Comparison of ENCODE assay signal across 23 cellular contexts in the genomic region with DNA sequence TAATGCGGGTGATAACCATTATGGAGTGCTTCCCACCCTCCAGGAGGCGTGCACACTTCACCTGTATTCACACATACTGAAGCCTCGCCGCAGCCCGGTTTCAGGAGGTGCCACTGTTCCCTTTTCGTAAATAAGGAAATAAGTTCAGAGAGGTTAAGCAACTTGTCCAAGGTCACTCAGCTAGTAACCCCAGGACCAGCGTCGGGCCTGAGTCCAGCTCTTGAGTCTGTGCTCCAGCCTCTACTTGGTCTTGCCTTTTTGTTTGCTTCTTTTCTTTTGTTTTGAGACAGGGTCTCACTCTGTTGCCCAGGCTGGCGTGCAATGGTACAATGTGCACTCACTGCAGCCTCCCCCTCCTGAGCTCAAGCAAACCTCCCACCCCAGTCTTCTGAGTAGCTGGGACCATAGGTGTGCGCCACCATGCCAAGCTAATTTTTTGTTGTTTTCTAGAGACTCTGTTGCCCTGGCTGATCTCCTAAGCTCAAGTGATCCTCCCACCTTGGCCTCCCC.
DNase-seq lines count a peak whose midpoint lies in the region; ATAC-seq, FAIRE-seq and TF ChIP-seq lines count a peak whose summit lies in the region.
"Had no signal": no experiment of that assay in that cellular context is flagged by ENCODE, and none has a peak within 500 bp of the region (broad histone marks: within the 10 kb centered on the region; RNA-seq: fewer than 3 reads in every experiment).

No MANE protein-coding gene starts in this region.

- no peak overlapping the region for H3K9ac ChIP-seq in H1 (replicated peaks in 1 of 4; ENCODE audit: extremely low read depth in 1 of 4, low read depth in 3 of 4, low read length in 3 of 4)

- H3K27me3 ChIP-seq in A673 (replicated peaks; ENCODE audit: insufficient read depth, low read depth, low read length, poor library complexity): no peaks in the 10 kb centered on the region
- H3K27me3 ChIP-seq in H1 (replicated peaks in 1 of 4; ENCODE audit: control insufficient read depth in 3 of 4, extremely low read depth in 1 of 4, insufficient read depth in 3 of 4, low read length in 3 of 4): peaks cover 0 to 9% (median 5%) of the 10 kb centered on the region in 4 experiments; a peak in 5 of 7 replicates
- no peaks in the 10 kb centered on the region for H3K27me3 ChIP-seq in left ventricle myocardium inferior (ENCODE audit: low read depth)
- H3K27me3 ChIP-seq: SJSA1 had no signal

- H3K23ac ChIP-seq in H1 (ENCODE audit: insufficient read length): no peak overlapping the region

- H3K36me3 ChIP-seq in A673 (ENCODE audit: insufficient read depth, low read length, poor library complexity, severe bottlenecking) (no peaks in the 10 kb centered on the region), HEK293 (ENCODE audit: control insufficient read depth in 2 of 2, insufficient read depth in 1 of 2, low read length in 2 of 2) (peaks cover 0 to 41% of the 10 kb centered on the region in 2 experiments; a peak in 1 of 3 replicates), H1 (ENCODE audit: control insufficient read depth in 2 of 4, insufficient read depth in 4 of 4, low read length in 3 of 4) (no peaks in the 10 kb centered on the region), left ventricle myocardium inferior (no peaks in the 10 kb centered on the region)

- peak overlapping the region; percentile 60 for H3K4me3 Mint-ChIP-seq in neural crest cell
- H3K4me3 Mint-ChIP-seq: CD4-positive, alpha-beta memory T cell had no signal

- no peak overlapping the region for H2BK5ac ChIP-seq in H1 (ENCODE audit: low read depth, low read length)

- H3K4me3 ChIP-seq in A673 (ENCODE audit: low read depth, low read length, poor library complexity, severe bottlenecking) (no peak overlapping the region), HEK293 (ENCODE audit: low read depth, low read length) (no peak overlapping the region), H1 (ENCODE audit: extremely low read depth in 1 of 4, insufficient read depth in 2 of 4, low read depth in 3 of 4, low read length in 4 of 4) (no peak overlapping the region), left ventricle myocardium inferior (no peak overlapping the region)
- H3K4me3 ChIP-seq: SJSA1 had no signal

- peaks cover 24 to 27% of the 10 kb centered on the region in 2 experiments for H4K20me1 ChIP-seq in H1 (replicated peaks in 1 of 2; ENCODE audit: control insufficient read depth in 1 of 2, insufficient read depth in 2 of 2, low read length in 2 of 2)

- TF ChIP-seq EP300 in H1 (IDR thresholded peaks at IDR 0.05; ENCODE audit: borderline replicate concordance in 1 of 2, low read depth in 2 of 2, low read length in 2 of 2): no peak

- no peak for TF ChIP-seq POLR2A in H1 (IDR thresholded peaks at IDR 0.05; ENCODE audit: control extremely low read depth in 1 of 2, low read depth in 2 of 2, low read length in 2 of 2)

- H2BK15ac ChIP-seq in H1 (ENCODE audit: low read length): no peak overlapping the region

- no TSS peak for BruUV-seq in A673 (replicated peaks; lab: Mats Ljungman, UMichigan)

- H3K9me3 Mint-ChIP-seq in neural crest cell: no peaks in the 10 kb centered on the region
- H3K9me3 Mint-ChIP-seq: CD4-positive, alpha-beta memory T cell had no signal

- no peak for DNase-seq in A673 (ENCODE audit: low spot score)
- DNase-seq in H1 (ENCODE audit: low read depth in 1 of 2, low spot score in 2 of 2): no peak
- no peak for DNase-seq in neural crest cell (ENCODE audit: low read depth, low spot score)
- no peak for DNase-seq in GM19238 (ENCODE audit: insufficient read length, low spot score)
- no peak for DNase-seq in DMS79 treated with DMSO at 0.1 percent for 48 hours (lab: John Stamatoyannopoulos, UW)
- no peak for DNase-seq in left ventricle myocardium inferior
- DNase-seq: ACHN; CD4-positive, alpha-beta memory T cell; COR-L47; DMS53; H7; MM.1S; NCI-H1048; NCI-H1694 treated with DMSO at 0.1 percent for 48 hours; NCI-H2081; NCI-H2227 treated with DMSO at 0.1 percent for 48 hours; NCI-H526 treated with DMSO at 0.1 percent for 48 hours had no signal

- no peak overlapping the region for H4K91ac ChIP-seq in H1 (replicated peaks; ENCODE audit: insufficient read length, low read length)

- ATAC-seq in GM21381 (IDR thresholded peaks at IDR 0.05; ENCODE audit: unreplicated experiment): no peak
- ATAC-seq: HepG2 had no signal

- H2BK20ac ChIP-seq in H1 (ENCODE audit: low read length): no peak overlapping the region

- H3K18ac ChIP-seq in H1 (ENCODE audit: extremely low read depth, low read length): peak overlapping the region; percentile 51; the same call in 1 of the 2 replicates

- no peak for TF ChIP-seq RAD21 in H1 (IDR thresholded peaks at IDR 0.05 in 1 of 2, conservative IDR thresholded peaks at IDR 0.05 in 1 of 2; ENCODE audit: low read depth in 2 of 2, low read length in 2 of 2)

- peaks cover 53% of the 10 kb centered on the region for H3K4me1 Mint-ChIP-seq in neural crest cell
- H3K4me1 Mint-ChIP-seq: CD4-positive, alpha-beta memory T cell had no signal

- H3K14ac ChIP-seq in H1 (ENCODE audit: insufficient read length): no peak overlapping the region

- POLR2A ChIA-PET in A673 (lab: Charles Lee; ENCODE audit: low non-redundant PET): no interaction called here
- POLR2A ChIA-PET in HEK293 (lab: Yijun Ruan, JAX): no interaction called here
- POLR2A ChIA-PET in H1 (lab: Charles Lee; ENCODE audit: partially characterized antibody): interaction anchor here (0.9 to 1.3 kb wide), 2 partner anchors 9 to 61 kb away, joined by 3 read pairs; no protein-coding TSS in a partner anchor

- no peak overlapping the region for H2AK5ac ChIP-seq in H1 (ENCODE audit: low read depth, low read length)

- 82% methylated on average over 9 of the region's 10 CpGs; no CpG with 5 or more reads in 1 of the 2 experiments for WGBS in H1 (ENCODE audit: extremely low coverage in 1 of 2, insufficient coverage in 1 of 2, insufficient read length in 1 of 2, insufficient replicate concordance in 2 of 2, low coverage in 1 of 2, low lambda C conversion rate in 2 of 2, missing lambda C conversion rate in 1 of 2), 2 experiments

- no peak overlapping the region for H4K8ac ChIP-seq in H1 (ENCODE audit: extremely low read depth, insufficient read depth, low read length)

- no peak overlapping the region for H3K27ac Mint-ChIP-seq in neural crest cell (ENCODE audit: unreplicated experiment)
- H3K27ac Mint-ChIP-seq: CD4-positive, alpha-beta memory T cell had no signal

- no peak for TF ChIP-seq CTCF in A673 (conservative IDR thresholded peaks at IDR 0.05; ENCODE audit: low read depth, low read length)
- TF ChIP-seq CTCF in HEK293 (tag by site-specific recombination; IDR thresholded peaks at IDR 0.05): no peak
- TF ChIP-seq CTCF in H1 (IDR thresholded peaks at IDR 0.05; ENCODE audit: control extremely low read depth in 1 of 3, insufficient read depth in 1 of 3, low read depth in 1 of 3, low read length in 3 of 3): no peak
- TF ChIP-seq CTCF in neural crest cell (conservative IDR thresholded peaks at IDR 0.05): no peak
- TF ChIP-seq CTCF in left ventricle myocardium inferior (IDR thresholded peaks at IDR 0.05; ENCODE audit: borderline replicate concordance): no peak

- CTCF ChIA-PET in A673 (lab: Charles Lee) (no interaction called here), HEK293 (lab: Yijun Ruan, JAX) (interaction anchor here (0.7 kb wide), 1 partner anchor 43 kb away, joined by 3 read pairs; no protein-coding TSS in a partner anchor), H1 (lab: Charles Lee; ENCODE audit: partially characterized antibody) (interaction anchor here (0.8 to 6.9 kb wide), 19 partner anchors 10 to 78 kb away, joined by 3 to 39 read pairs (median 4); no protein-coding TSS in a partner anchor)

- H3K9me3 ChIP-seq in A673 (ENCODE audit: low read depth, low read length, poor library complexity, severe bottlenecking) (no peaks in the 10 kb centered on the region), HEK293 (ENCODE audit: control insufficient read depth, insufficient read depth, low read depth, low read length) (no peaks in the 10 kb centered on the region), H1 (ENCODE audit: insufficient read depth in 2 of 2, low read depth in 1 of 2, low read length in 1 of 2) (no peaks in the 10 kb centered on the region), left ventricle myocardium inferior (replicated peaks) (no peaks in the 10 kb centered on the region)
- H3K9me3 ChIP-seq: SJSA1 had no signal

- intact Hi-C loops in A673 (cut with micrococcal nuclease; ENCODE audit: unreplicated experiment): no loop called here
- intact Hi-C loops in left ventricle myocardium inferior (cut with micrococcal nuclease): no loop called here

- H3K4me1 ChIP-seq in A673 (ENCODE audit: insufficient read depth, low read length, poor library complexity, severe bottlenecking): peaks cover 60% of the 10 kb centered on the region
- H3K4me1 ChIP-seq in HEK293 (ENCODE audit: control insufficient read depth, insufficient read depth, low read length): peaks cover 9% of the 10 kb centered on the region
- H3K4me1 ChIP-seq in H1 (replicated peaks in 1 of 4; ENCODE audit: control insufficient read depth in 3 of 4, insufficient read depth in 4 of 4, low read length in 3 of 4): peaks cover 0 to 32% (median 12%) of the 10 kb centered on the region in 4 experiments; a peak in 5 of 7 replicates
- H3K4me1 ChIP-seq in left ventricle myocardium inferior: peaks cover 75% of the 10 kb centered on the region

- no peak overlapping the region for H2AFZ ChIP-seq in H1 (ENCODE audit: low read length)

- FAIRE-seq in H1 (lab: Jason Lieb, UNC): no peak
- FAIRE-seq: G401.6, HepG2 had no signal

- 0 out of 2 replicates have a peak, but pooled peaks cover 2% of the 10 kb centered on the region for H3K23me2 ChIP-seq in H1 (ENCODE audit: low read depth, low read length)

- peaks cover 47% of the 10 kb centered on the region for H3K27me3 Mint-ChIP-seq in neural crest cell (ENCODE audit: low read depth)

- H2BK12ac ChIP-seq in H1 (ENCODE audit: low read depth, low read length): peak overlapping the region; percentile 17; the same call in 1 of the 2 replicates

- peaks cover 12% of the 10 kb centered on the region for H3K79me1 ChIP-seq in H1 (ENCODE audit: low read depth, low read length)

- peaks cover 0 to 45% of the 10 kb centered on the region in 2 experiments; a peak in 1 of 4 replicates for H3K79me2 ChIP-seq in H1 (ENCODE audit: control insufficient read depth in 1 of 2, insufficient read depth in 2 of 2, low read length in 2 of 2)

- no peak overlapping the region for H2BK120ac ChIP-seq in H1 (replicated peaks; ENCODE audit: low read depth, low read length)

- H4K5ac ChIP-seq in H1 (ENCODE audit: insufficient read length, low read depth, low read length): no peak overlapping the region

- H3K27ac ChIP-seq in A673 (ENCODE audit: low read depth, low read length, poor library complexity, severe bottlenecking) (peak overlapping the region; percentile 80), HEK293 (ENCODE audit: extremely low read depth, low read depth, low read length) (no peak overlapping the region), H1 (ENCODE audit: low read depth, low read length) (no peak overlapping the region), left ventricle myocardium inferior (replicated peaks) (no peak overlapping the region)
- H3K27ac ChIP-seq: 22Rv1, SJSA1 had no signal

- H3K36me3 Mint-ChIP-seq in neural crest cell (ENCODE audit: low read depth): no peaks in the 10 kb centered on the region
- H3K36me3 Mint-ChIP-seq: CD4-positive, alpha-beta memory T cell had no signal

- H3K4ac ChIP-seq in H1 (replicated peaks; ENCODE audit: insufficient read length, low read depth, low read length): no peak overlapping the region

- no peak overlapping the region for H3K4me2 ChIP-seq in H1 (ENCODE audit: insufficient read depth in 1 of 2, low read depth in 2 of 2, low read length in 2 of 2)

- no peak overlapping the region for H3K56ac ChIP-seq in H1 (replicated peaks; ENCODE audit: insufficient read length, low read depth, low read length)
